24 cellular contexts compared by ENCODE assay signal in the genomic region with DNA sequence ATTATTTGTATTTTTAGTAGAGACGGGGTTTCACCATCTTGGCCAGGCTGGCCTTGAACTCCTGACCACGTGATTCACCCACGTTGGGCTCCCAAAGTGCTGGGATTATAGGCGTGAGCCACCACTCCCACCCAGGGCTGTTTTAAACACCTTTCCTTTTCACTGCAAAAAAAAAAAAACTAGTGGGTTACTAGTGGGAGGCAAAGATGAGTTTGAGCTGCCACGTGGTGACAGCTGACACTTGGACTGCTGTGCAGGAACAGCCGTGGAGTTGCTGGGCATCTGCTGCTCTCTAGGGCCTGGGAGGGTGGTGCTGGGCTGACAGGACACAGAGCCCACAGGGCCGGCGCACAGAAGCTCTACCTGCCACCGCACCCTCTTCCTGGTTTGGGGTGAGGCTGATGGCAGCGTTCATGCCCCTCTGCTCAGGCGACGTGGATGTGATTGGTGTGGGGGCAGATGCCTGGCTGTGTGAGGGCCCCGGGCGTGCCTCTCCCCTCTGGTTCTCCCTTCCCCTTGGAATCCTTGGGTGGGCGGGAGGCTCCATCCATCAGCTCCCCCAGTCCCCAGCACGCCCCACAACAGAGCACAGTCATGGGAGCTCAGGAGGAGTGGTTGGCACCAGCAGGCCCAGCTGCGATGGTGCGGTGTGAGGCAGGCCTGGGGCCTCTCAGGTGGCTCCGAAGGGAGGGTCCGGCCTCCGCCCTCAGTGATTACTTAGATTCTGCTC. TPM values are rescaled to one million over a fixed set of nuclear protein-coding genes. Genes with fewer than 3 reads are reported as not detected.
"Had no signal": no experiment of that assay in that cellular context is flagged by ENCODE, and none has a peak within 500 bp of the region (broad histone marks: within the 10 kb centered on the region; RNA-seq: fewer than 3 reads in every experiment).

No MANE protein-coding gene starts in this region.

- H3K4me2 ChIP-seq: PC-9 had no signal

- FAIRE-seq: K562 had no signal

- H3K27ac ChIP-seq: brain microvascular endothelial cell, cardiac muscle cell, PC-9 had no signal

- H3K27me3 ChIP-seq: brain microvascular endothelial cell, cardiac muscle cell had no signal

- ATAC-seq: activated CD8-positive, alpha-beta memory T cell treated with anti-CD3 and anti-CD28 coated beads, Interleukin-2, amount 10 ng/mL, durations not matched to agents 7 days and 5 days; K562; T-helper 17 cell had no signal

- H3K4me3 ChIP-seq: cardiac muscle cell, K562, PC-9 had no signal

- DNase-seq: activated B cell treated with CpG ODN at 0.5 μM for 24 hours; activated CD4-positive, alpha-beta T cell treated with anti-CD3 and anti-CD28 coated beads for 1 hour; activated CD4-positive, alpha-beta T cell treated with anti-CD3 and anti-CD28 coated beads, Interleukin-2, amount 10 ng/mL, durations not matched to agents 24 days and 14 days; activated CD4-positive, alpha-beta T cell treated with anti-CD3 and anti-CD28 coated beads, Interleukin-2, amount 50 U/mL, for 48 hours; activated CD8-positive, alpha-beta memory T cell treated with anti-CD3 and anti-CD28 coated beads, Interleukin-2, amount 10 ng/mL, durations not matched to agents 7 days and 5 days; activated effector memory CD4-positive, alpha-beta T cell treated with anti-CD3 and anti-CD28 coated beads, Interleukin-2, amount 50 U/mL, for 16 hours; activated naive CD4-positive, alpha-beta T cell treated with Interleukin-2 at 50 U/mL for 16 hours; activated T-cell treated with anti-CD3 and anti-CD28 coated beads, Interleukin-2, amount 50 U/mL, for 24 hours; amygdala; brain microvascular endothelial cell; Karpas-422; MM.1S; NCI-H1105; NCI-H1436; NCI-H1694 treated with DMSO at 0.1 percent for 48 hours; NCI-H2029 treated with DMSO at 0.1 percent for 48 hours; NCI-H345; NCI-H510A; NCI-H526 treated with DMSO at 0.1 percent for 48 hours; T-helper 17 cell; T-helper 9 cell had no signal

- H2AFZ ChIP-seq: PC-9 had no signal

RNA-seq across cellular contexts. Expression of gene CCDC183, which starts 28.5 kb away (rescaled TPM):
- total RNA-seq: activated B cell treated with CpG ODN at 0.5 μM for 24 hours had no signal
